Comparison of ENCODE assay signal across 8 cellular contexts in the genomic region with DNA sequence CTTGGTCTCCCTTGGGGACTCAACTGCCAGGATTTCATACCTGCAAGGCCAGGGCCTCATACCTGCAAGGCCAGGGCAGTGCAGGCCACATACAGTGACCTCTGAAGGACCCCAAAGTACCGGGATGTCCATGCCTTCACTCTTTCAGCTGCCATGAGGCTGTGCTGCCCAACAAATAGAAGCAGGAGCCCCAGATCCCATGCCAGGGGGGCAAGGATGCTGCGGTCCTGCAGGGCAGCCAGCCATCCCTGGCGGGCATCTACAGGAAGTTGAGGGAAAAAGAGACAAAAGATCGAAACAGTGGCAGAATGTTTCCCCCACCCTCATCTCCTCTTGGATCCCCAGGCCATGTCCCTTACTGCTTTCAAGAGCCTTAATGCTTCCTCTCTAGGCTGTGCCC. TPM values are rescaled to one million over a fixed set of nuclear protein-coding genes. Genes with fewer than 3 reads are reported as not detected.
DNase-seq lines count a peak whose midpoint lies in the region; ATAC-seq and TF ChIP-seq lines count a peak whose summit lies in the region.

No MANE protein-coding gene starts in this region.

- H3K27me3 ChIP-seq in layer of hippocampus (ENCODE audit: control insufficient read depth, insufficient read depth, low read length) (no peaks in the 10 kb centered on the region), testis (no peaks in the 10 kb centered on the region)

- H3K36me3 ChIP-seq in testis (ENCODE audit: low read depth, missing control alignments) = no peaks in the 10 kb centered on the region

- H3K27me3 Mint-ChIP-seq in T-helper 2 cell treated with Interferon-gamma antibody and Interleukin-4, amounts not matched to agents 5 μg/mL and 100 μg/mL, for 36 hours (ENCODE audit: low read depth) = no peaks in the 10 kb centered on the region
- no peaks in the 10 kb centered on the region for H3K27me3 Mint-ChIP-seq in activated naive CD8-positive, alpha-beta T cell treated with anti-CD3 and anti-CD28 coated beads, Interleukin-2, amount 50 U/mL, for 24 hours

- WGBS in testis, 2 donors = 30 to 50% methylated on average over 4 of the region's 4 CpGs

- no peak for TF ChIP-seq CTCF in testis (IDR thresholded peaks at IDR 0.05)

- H3K4me3 Mint-ChIP-seq in T-helper 2 cell treated with Interferon-gamma antibody and Interleukin-4, amounts not matched to agents 5 μg/mL and 100 μg/mL, for 36 hours = peak overlapping the region; percentile 96
- H3K4me3 Mint-ChIP-seq in activated naive CD8-positive, alpha-beta T cell treated with anti-CD3 and anti-CD28 coated beads, Interleukin-2, amount 50 U/mL, for 24 hours = peak overlapping the region; percentile 89

- H3K27ac ChIP-seq in layer of hippocampus (ENCODE audit: low read depth, low read length) = peak overlapping the region; percentile 84
- H3K27ac ChIP-seq in testis = peak overlapping the region; percentile 61 to 92

- TF ChIP-seq POLR2A in testis (IDR thresholded peaks at IDR 0.05) = no peak

- DNase-seq in T-helper 2 cell treated with Interferon-gamma antibody and Interleukin-4, amounts not matched to agents 5 μg/mL and 100 μg/mL, for 36 hours (ENCODE audit: low spot score) = no peak
- DNase-seq in T-helper 2 cell (no peak), testis (no peak), nucleus accumbens (lab: John Stamatoyannopoulos, UW) (no peak), NCI-H128 (lab: John Stamatoyannopoulos, UW; ENCODE audit: unreplicated experiment) (no peak), NOMO-1 (lab: John Stamatoyannopoulos, UW; ENCODE audit: unreplicated experiment in 2 of 2) (no peak)
- DNase-seq in activated naive CD8-positive, alpha-beta T cell treated with anti-CD3 and anti-CD28 coated beads, Interleukin-2, amount 50 U/mL, for 24 hours = no peak

- H3K36me3 Mint-ChIP-seq in T-helper 2 cell treated with Interferon-gamma antibody and Interleukin-4, amounts not matched to agents 5 μg/mL and 100 μg/mL, for 36 hours (ENCODE audit: low read depth) = peaks cover 21% of the 10 kb centered on the region
- peaks cover 13% of the 10 kb centered on the region for H3K36me3 Mint-ChIP-seq in activated naive CD8-positive, alpha-beta T cell treated with anti-CD3 and anti-CD28 coated beads, Interleukin-2, amount 50 U/mL, for 24 hours (ENCODE audit: low read depth)

- no peak for ATAC-seq in activated naive CD8-positive, alpha-beta T cell treated with anti-CD3 and anti-CD28 coated beads, Interleukin-2, amount 50 U/mL, for 24 hours

- no peaks in the 10 kb centered on the region for H3K9me3 Mint-ChIP-seq in T-helper 2 cell treated with Interferon-gamma antibody and Interleukin-4, amounts not matched to agents 5 μg/mL and 100 μg/mL, for 36 hours
- no peaks in the 10 kb centered on the region for H3K9me3 Mint-ChIP-seq in activated naive CD8-positive, alpha-beta T cell treated with anti-CD3 and anti-CD28 coated beads, Interleukin-2, amount 50 U/mL, for 24 hours

- intact Hi-C loops in testis (cut with DNase I; ENCODE audit: low total_unique reads) = no loop called here

- peak overlapping the region in 1 of 2 donors; percentile 72 for H3K4me3 ChIP-seq in testis

- no peaks in the 10 kb centered on the region for H3K9me3 ChIP-seq in testis

- peaks cover 40% of the 10 kb centered on the region for H3K4me1 Mint-ChIP-seq in T-helper 2 cell treated with Interferon-gamma antibody and Interleukin-4, amounts not matched to agents 5 μg/mL and 100 μg/mL, for 36 hours (ENCODE audit: low read depth)
- H3K4me1 Mint-ChIP-seq in activated naive CD8-positive, alpha-beta T cell treated with anti-CD3 and anti-CD28 coated beads, Interleukin-2, amount 50 U/mL, for 24 hours = peaks cover 42% of the 10 kb centered on the region

- H3K4me1 ChIP-seq in testis = peaks cover 36% of the 10 kb centered on the region

- H3K27ac Mint-ChIP-seq in T-helper 2 cell treated with Interferon-gamma antibody and Interleukin-4, amounts not matched to agents 5 μg/mL and 100 μg/mL, for 36 hours = peak overlapping the region; percentile 80
- peak overlapping the region; percentile 74 for H3K27ac Mint-ChIP-seq in activated naive CD8-positive, alpha-beta T cell treated with anti-CD3 and anti-CD28 coated beads, Interleukin-2, amount 50 U/mL, for 24 hours

RNA-seq across cellular contexts. Expression of a gene that starts 0.8 kb away (rescaled TPM):
- total RNA-seq in testis = 10 to 100 TPM in 1 of 2 donors, 1 to 10 TPM in 1; 9.5 to 10.5 TPM
- polyA plus RNA-seq in testis (ENCODE audit: insufficient read depth, low read depth, low replicate concordance) = 26.6 TPM

RNA-seq across cellular contexts. Expression of a gene that starts 3.5 kb away (rescaled TPM):
- 1 to 10 TPM; 9.0 to 9.3 TPM for total RNA-seq in testis
- 24.9 TPM for polyA plus RNA-seq in testis (ENCODE audit: insufficient read depth, low read depth, low replicate concordance)

RNA-seq across cellular contexts. Expression of a gene that starts 17.2 kb away (rescaled TPM):
- total RNA-seq in testis = 10 to 100 TPM; 68.0 TPM
- 109 TPM for polyA plus RNA-seq in testis (ENCODE audit: insufficient read depth, low read depth, low replicate concordance)

RNA-seq across cellular contexts. Expression of a gene that starts 27.1 kb away (rescaled TPM):
- 10 to 100 TPM; 56.6 to 79.3 TPM for total RNA-seq in testis
- polyA plus RNA-seq in testis (ENCODE audit: insufficient read depth, low read depth, low replicate concordance) = 155 TPM

RNA-seq across cellular contexts. Expression of a gene that starts 30.2 kb away (rescaled TPM):
- total RNA-seq in testis = 100 to 1,000 TPM; 173 to 252 TPM
- polyA plus RNA-seq in testis (ENCODE audit: insufficient read depth, low read depth, low replicate concordance) = 309 TPM
